ENCODE assay signal across 25 cellular contexts in genomic region chr12:128779901-128780300, GRCh38. TPM values are rescaled to one million over a fixed set of nuclear protein-coding genes. Genes with fewer than 3 reads are reported as not detected.
DNase-seq lines count a peak whose midpoint lies in the region; ATAC-seq, FAIRE-seq and TF ChIP-seq lines count a peak whose summit lies in the region.
"Had no signal": no experiment of that assay in that cellular context is flagged by ENCODE, and none has a peak within 500 bp of the region (broad histone marks: within the 10 kb centered on the region; RNA-seq: fewer than 3 reads in every experiment).

No MANE protein-coding gene starts in this region.

- DNase-seq in HepG2 (ENCODE audit: low spot score) (no peak), right lobe of liver (no peak), K562 (ENCODE audit: extremely low read depth in 1 of 4, low spot score in 3 of 4) (no peak), sigmoid colon (peak; percentile 20), amygdala (lab: John Stamatoyannopoulos, UW) (no peak)
- DNase-seq: ACHN; AML-193; BE2C; CD4-positive, alpha-beta T cell; CD8-positive, alpha-beta memory T cell; DMS 273 treated with DMSO at 0.1 percent for 48 hours; DMS79; EL; GDM1; GOT3; HFFc6 had no signal

- H3K4me3 ChIP-seq in HepG2 (replicated peaks in 1 of 3; ENCODE audit: insufficient read depth in 1 of 3, low read depth in 2 of 3, low read length in 3 of 3), result no peak overlapping the region
- H3K4me3 ChIP-seq in right lobe of liver, result no peak overlapping the region
- no peak overlapping the region for H3K4me3 ChIP-seq in K562
- no peak overlapping the region for H3K4me3 ChIP-seq in sigmoid colon
- H3K4me3 ChIP-seq: BLaER1 treated with 17β-estradiol and CSF1 and Interleukin-3, amounts not matched to agents 10 nM and 100 nM; GM12878; HAP-1 had no signal

- in situ Hi-C loops in HepG2 (cut with HindIII; ENCODE audit: extremely low pct_ligation_motif_present, low pct_unique_long_range_greater_than_20kb) (loop anchor here (5.0 kb wide), 1 partner anchor 1132 kb away; no protein-coding TSS in a partner anchor), K562 (cut with MboI) (loop anchor here (25.0 kb wide), 1 partner anchor 1132 kb away; the partner anchor contains the start of gene TMEM132D)

- H3K9ac ChIP-seq in HepG2 (ENCODE audit: insufficient read depth, low read depth, low read length), result no peak overlapping the region
- no peak overlapping the region for H3K9ac ChIP-seq in K562 (ENCODE audit: insufficient read depth in 1 of 2, low read depth in 2 of 2, low read length in 2 of 2)
- H3K9ac ChIP-seq: BLaER1 treated with 17β-estradiol and CSF1 and Interleukin-3, amounts not matched to agents 10 nM and 100 nM had no signal

- H3K9me3 ChIP-seq in HepG2 (ENCODE audit: low read length) (no peaks in the 10 kb centered on the region), right lobe of liver (no peaks in the 10 kb centered on the region), K562 (replicated peaks; ENCODE audit: control insufficient read depth, insufficient read depth, low read depth, low read length) (no peaks in the 10 kb centered on the region), sigmoid colon (no peaks in the 10 kb centered on the region)
- H3K9me3 ChIP-seq: BE2C, HAP-1 had no signal

- H3K27ac ChIP-seq in HepG2 (ENCODE audit: extremely low read length, insufficient read depth, low read length), result no peak overlapping the region
- no peak overlapping the region for H3K27ac ChIP-seq in right lobe of liver
- no peak overlapping the region for H3K27ac ChIP-seq in K562 (ENCODE audit: extremely low read depth, low read depth, low read length)
- H3K27ac ChIP-seq in sigmoid colon, result no peak overlapping the region
- H3K27ac ChIP-seq: 22Rv1; BLaER1 treated with 17β-estradiol and CSF1 and Interleukin-3, amounts not matched to agents 10 nM and 100 nM had no signal

- H2AFZ ChIP-seq in HepG2 (ENCODE audit: low read length) (no peak overlapping the region), K562 (ENCODE audit: low read depth, low read length) (no peak overlapping the region)

- H3K36me3 ChIP-seq in HepG2 (replicated peaks in 1 of 2; ENCODE audit: control insufficient read depth in 1 of 2, insufficient read depth in 2 of 2, low read length in 2 of 2) (no peaks in the 10 kb centered on the region), right lobe of liver (no peaks in the 10 kb centered on the region), K562 (ENCODE audit: control insufficient read depth, insufficient read depth, low read length) (no peaks in the 10 kb centered on the region), sigmoid colon (no peaks in the 10 kb centered on the region)
- H3K36me3 ChIP-seq: BE2C; BLaER1 treated with 17β-estradiol and CSF1 and Interleukin-3, amounts not matched to agents 10 nM and 100 nM; HAP-1 had no signal

- no peak for FAIRE-seq in HepG2 (lab: Jason Lieb, UNC)
- no peak for FAIRE-seq in K562 (lab: Jason Lieb, UNC)
- FAIRE-seq: A204.1, D721Med, GM12878, GM19239, H54 had no signal

- POLR2A ChIA-PET in HepG2 (lab: Yijun Ruan, JAX), result no interaction called here
- POLR2A ChIA-PET in K562 (lab: Yijun Ruan, JAX), result no interaction called here

- ATAC-seq in HepG2, result no peak
- no peak for ATAC-seq in right lobe of liver
- ATAC-seq in K562, result no peak
- no peak for ATAC-seq in HG03439 (IDR thresholded peaks at IDR 0.05; ENCODE audit: unreplicated experiment)
- ATAC-seq: GM12878 had no signal

- H4K20me1 ChIP-seq in HepG2 (ENCODE audit: insufficient read depth, low read length) (no peaks in the 10 kb centered on the region; the same call in 1 of the 2 replicates), K562 (replicated peaks; ENCODE audit: control insufficient read depth, insufficient read depth, low read length) (peaks cover 5% of the 10 kb centered on the region; the same call in 1 of the 2 replicates)
- H4K20me1 ChIP-seq: BLaER1 treated with 17β-estradiol and CSF1 and Interleukin-3, amounts not matched to agents 10 nM and 100 nM had no signal

- no TSS peak for BruUV-seq in HepG2 (replicated peaks; lab: Mats Ljungman, UMichigan)
- no TSS peak for BruUV-seq in K562 (replicated peaks; lab: Mats Ljungman, UMichigan)

- intact Hi-C loops in HepG2 (cut with micrococcal nuclease; ENCODE audit: unreplicated experiment), result no loop called here
- intact Hi-C loops in right lobe of liver (cut with DNase I), result no loop called here
- intact Hi-C loops in K562 (cut with micrococcal nuclease), result no loop called here
- intact Hi-C loops in sigmoid colon (cut with DNase I), result no loop called here

- H3K27me3 ChIP-seq in HepG2 (ENCODE audit: control insufficient read depth in 1 of 2, insufficient read depth in 2 of 2, low read length in 2 of 2), result no peaks in the 10 kb centered on the region
- no peaks in the 10 kb centered on the region for H3K27me3 ChIP-seq in right lobe of liver
- peaks cover 6 to 36% of the 10 kb centered on the region in 2 experiments; a peak in 4 of 5 replicates for H3K27me3 ChIP-seq in K562 (ENCODE audit: control insufficient read depth in 2 of 2, insufficient read depth in 2 of 2, low read length in 2 of 2)
- H3K27me3 ChIP-seq in sigmoid colon, result no peaks in the 10 kb centered on the region
- H3K27me3 ChIP-seq: BE2C; BLaER1 treated with 17β-estradiol and CSF1 and Interleukin-3, amounts not matched to agents 10 nM and 100 nM had no signal

- H3K79me2 ChIP-seq in HepG2 (ENCODE audit: insufficient read depth, low read length) (no peaks in the 10 kb centered on the region), K562 (ENCODE audit: control insufficient read depth, insufficient read depth, low read length) (no peaks in the 10 kb centered on the region)

- H3K4me2 ChIP-seq in HepG2 (ENCODE audit: low read depth, low read length) (no peak overlapping the region), K562 (ENCODE audit: insufficient read depth, low read length) (no peak overlapping the region)
- H3K4me2 ChIP-seq: BLaER1 treated with 17β-estradiol and CSF1 and Interleukin-3, amounts not matched to agents 10 nM and 100 nM had no signal

- TF ChIP-seq EP300 in HepG2 (IDR thresholded peaks at IDR 0.05; ENCODE audit: low read depth in 2 of 2, low read length in 2 of 2) (no peak), HepG2 (CRISPR knock-in tag; IDR thresholded peaks at IDR 0.05; ENCODE audit: borderline replicate concordance) (no peak), K562 (IDR thresholded peaks at IDR 0.05; ENCODE audit: low read length) (no peak), sigmoid colon (IDR thresholded peaks at IDR 0.05) (no peak)

- no peak for TF ChIP-seq CTCF in HepG2 (CRISPR knock-in tag; IDR thresholded peaks at IDR 0.05)
- TF ChIP-seq CTCF in right lobe of liver (IDR thresholded peaks at IDR 0.05), result no peak
- no peak for TF ChIP-seq CTCF in K562 (IDR thresholded peaks at IDR 0.05 in 2 of 3, conservative IDR thresholded peaks at IDR 0.05 in 1 of 3; ENCODE audit: insufficient read depth in 2 of 3, low read depth in 1 of 3, low read length in 3 of 3)
- TF ChIP-seq CTCF in sigmoid colon (IDR thresholded peaks at IDR 0.05), result no peak

- CTCF ChIA-PET in HepG2 (lab: Yijun Ruan, JAX; ENCODE audit: low intra/inter-chr PET ratio, low total read pairs) (no interaction called here), K562 (lab: Yijun Ruan, JAX; ENCODE audit: low intra/inter-chr PET ratio) (no interaction called here)

- H3K4me1 ChIP-seq in HepG2 (ENCODE audit: insufficient read depth, low read length), result peaks cover 11% of the 10 kb centered on the region
- peaks cover 0 to 6% (median 0%) of the 10 kb centered on the region in 4 donors for H3K4me1 ChIP-seq in right lobe of liver
- no peaks in the 10 kb centered on the region for H3K4me1 ChIP-seq in K562 (replicated peaks in 1 of 2; ENCODE audit: control insufficient read depth in 2 of 2, insufficient read depth in 2 of 2, low read length in 2 of 2)
- H3K4me1 ChIP-seq in sigmoid colon, result no peaks in the 10 kb centered on the region
- H3K4me1 ChIP-seq: BE2C, HAP-1 had no signal

- TF ChIP-seq RAD21 in HepG2 (CRISPR knock-in tag; IDR thresholded peaks at IDR 0.05) (no peak), K562 (CRISPR knock-in tag; conservative IDR thresholded peaks at IDR 0.05 in 1 of 2, IDR thresholded peaks at IDR 0.05 in 1 of 2) (no peak)

- H3K9me1 ChIP-seq in K562 (ENCODE audit: control insufficient read depth, insufficient read depth, low read length), result no peaks in the 10 kb centered on the region

- TF ChIP-seq POLR2A in HepG2 (IDR thresholded peaks at IDR 0.05; ENCODE audit: insufficient read depth in 1 of 2, low read depth in 2 of 2, low read length in 2 of 2) (no peak), right lobe of liver (IDR thresholded peaks at IDR 0.05) (no peak), K562 (conservative IDR thresholded peaks at IDR 0.05) (no peak), sigmoid colon (IDR thresholded peaks at IDR 0.05) (no peak)

RNA-seq across cellular contexts. Expression of gene SLC15A4, which starts 43.9 kb away (rescaled TPM):
- 8.2 and 17.3 TPM in 2 replicates for total RNA-seq in HepG2 (2016; rRNA removed; fragmentation: Illumina TruSeq; extraction: Trizol)
- total RNA-seq in HepG2 (2016; cell fraction: cytosol; rRNA removed; fragmentation: Illumina TruSeq; extraction: Trizol; ENCODE audit: low read depth), result 21.9 and 22.2 TPM in 2 replicates
- 8.5 and 19.3 TPM in 2 replicates for total RNA-seq in HepG2 (2016; cell fraction: insoluble cytoplasmic fraction; rRNA removed; fragmentation: Illumina TruSeq; extraction: Trizol)
- 11.6 and 11.8 TPM in 2 replicates for total RNA-seq in HepG2 (2016; cell fraction: membrane; rRNA removed; fragmentation: Illumina TruSeq; extraction: Trizol)
- total RNA-seq in HepG2 (2016; cell fraction: nucleus; rRNA removed; fragmentation: Illumina TruSeq; extraction: Trizol), result 26.9 and 28.3 TPM in 2 replicates
- 22.7 and 25.8 TPM in 2 replicates for polyA plus RNA-seq in HepG2 (2011; rRNA removed)
- polyA plus RNA-seq in HepG2 (2011; cell fraction: cytosol; rRNA removed), result 15.4 and 23.5 TPM in 2 replicates
- 21.1 and 23.8 TPM in 2 replicates for polyA plus RNA-seq in HepG2 (2011; cell fraction: nucleus; rRNA removed)
- 13.2 and 17.3 TPM in 2 replicates for polyA plus RNA-seq in HepG2 (2012)
- polyA plus RNA-seq in HepG2 (2016; cell fraction: cytosol; fragmentation: Illumina TruSeq; extraction: Trizol; ENCODE audit: low read depth), result 2.0 and 2.3 TPM in 2 replicates
- 6.8 and 7.6 TPM in 2 replicates for polyA plus RNA-seq in HepG2 (2016; cell fraction: insoluble cytoplasmic fraction; fragmentation: Illumina TruSeq; extraction: Trizol; ENCODE audit: low read depth)
- polyA plus RNA-seq in HepG2 (2016; cell fraction: membrane; fragmentation: Illumina TruSeq; extraction: Trizol; ENCODE audit: low read depth), result 3.5 and 4.1 TPM in 2 replicates
- polyA plus RNA-seq in HepG2 (2016; cell fraction: nucleus; fragmentation: Illumina TruSeq; extraction: Trizol; ENCODE audit: insufficient read depth, low read depth), result 28.4 and 32.6 TPM in 2 replicates
- polyA minus RNA-seq in HepG2 (2011; rRNA and poly(A)+ RNA removed; ENCODE audit: low replicate concordance), result 47.4 and 97.4 TPM in 2 replicates
- polyA minus RNA-seq in HepG2 (2011; cell fraction: cytosol; rRNA and poly(A)+ RNA removed), result 23.1 and 28.7 TPM in 2 replicates
- polyA minus RNA-seq in HepG2 (2011; cell fraction: nucleus; rRNA and poly(A)+ RNA removed), result 45.4 and 58.3 TPM in 2 replicates
- total RNA-seq in right lobe of liver, result 10 to 100 TPM; 10.7 to 49.2 (median 25.5) TPM
- total RNA-seq in K562 (2011; cell fraction: chromatin; rRNA removed; ENCODE audit: low replicate concordance), result 82.4 and 101 TPM in 2 replicates
- total RNA-seq in K562 (2011; cell fraction: nucleolus; rRNA removed), result 67.8 and 70.2 TPM in 2 replicates
- 84.8 and 86.1 TPM in 2 replicates for total RNA-seq in K562 (2011; cell fraction: nucleoplasm; rRNA removed)
- total RNA-seq in K562 (2014; rRNA removed), result 10.0 and 13.3 TPM in 2 replicates
- total RNA-seq in K562 (2014; rRNA removed; fragmentation: Illumina TruSeq; extraction: Trizol), result 11.2 and 11.6 TPM in 2 replicates
- total RNA-seq in K562 (2015; rRNA removed; fragmentation: Illumina TruSeq; extraction: Trizol), result 10.8 and 11.6 TPM in 2 replicates
- 11.6 and 13.0 TPM in 2 replicates for total RNA-seq in K562 (2021)
- 20.1 and 20.8 TPM in 2 replicates for polyA plus RNA-seq in K562 (2011; rRNA removed)
- 15.5 and 16.4 TPM in 2 replicates for polyA plus RNA-seq in K562 (2011; cell fraction: cytosol; rRNA removed)
- polyA plus RNA-seq in K562 (2011; cell fraction: nucleus; rRNA removed), result 30.0 and 31.3 TPM in 2 replicates
- 10.2 and 10.7 TPM in 2 replicates for polyA plus RNA-seq in K562 (2012)
- polyA plus RNA-seq in K562 (2014; fragmentation: Illumina TruSeq; extraction: Trizol), result 8.1 and 10.1 TPM in 2 replicates
- polyA plus RNA-seq in K562 (2014; fragmentation: Nextera tagmentation; extraction: Ambion mirVana), result 1 to 10 TPM; 5.5 to 6.3 TPM
- 9.8 and 14.5 TPM in 2 replicates for polyA plus RNA-seq in K562 (2014; rRNA removed)
- 36.3 and 38.4 TPM in 2 replicates for polyA minus RNA-seq in K562 (2011; rRNA and poly(A)+ RNA removed)
- polyA minus RNA-seq in K562 (2011; cell fraction: cytosol; rRNA and poly(A)+ RNA removed), result 11.6 and 23.5 TPM in 2 replicates
- polyA minus RNA-seq in K562 (2011; cell fraction: nucleus; rRNA and poly(A)+ RNA removed), result 34.2 and 42.0 TPM in 2 replicates
- total RNA-seq in sigmoid colon, result 10 to 100 TPM; 19.4 to 42.0 (median 24.2) TPM
- polyA plus RNA-seq in sigmoid colon, result 10 to 100 TPM in 1 of 3 donors, 1 to 10 TPM in 2; 3.6 to 14.0 (median 3.7) TPM

Comparison
In these comparisons a context has a peak if more than half of its experiments do, and no peak if none do; other contexts are left out.
1. Of the 241 proteins assayed by ChIP-seq in both HepG2 and K562: peak only in HepG2: MAFK; only in K562: MAFG; in both: MAFF; in neither: 238.